Comparison of ENCODE assay signal across 1 cellular context in genomic region chr5:68395844-68396523, GRCh38.
TF ChIP-seq lines count a peak whose summit lies in the region.

No MANE protein-coding gene starts in this region.

TF ChIP-seq in A549, 52 proteins besides CTCF, POLR2A, EP300 and RAD21 (continued from another document):
- TF ChIP-seq HMGXB4 (CRISPR knock-in tag; IDR thresholded peaks at IDR 0.05; ENCODE audit: borderline replicate concordance): no peak
- no peak for TF ChIP-seq RARB (CRISPR knock-in tag; IDR thresholded peaks at IDR 0.05)
- TF ChIP-seq HOXB13 (CRISPR knock-in tag; IDR thresholded peaks at IDR 0.05; ENCODE audit: low read depth): no peak
- TF ChIP-seq ESRRA (IDR thresholded peaks at IDR 0.05; ENCODE audit: borderline replicate concordance, low read length): no peak
- no peak for TF ChIP-seq REST (IDR thresholded peaks at IDR 0.05)
- no peak for TF ChIP-seq RNF2 (IDR thresholded peaks at IDR 0.05; ENCODE audit: borderline replicate concordance, low read depth)
- TF ChIP-seq NR3C1 (IDR thresholded peaks at IDR 0.05): no peak
- TF ChIP-seq SREBF2 (IDR thresholded peaks at IDR 0.05): no peak
- no peak for TF ChIP-seq MAX (IDR thresholded peaks at IDR 0.05)
- TF ChIP-seq TFCP2L1 (CRISPR knock-in tag; IDR thresholded peaks at IDR 0.05): no peak
- no peak for TF ChIP-seq HEYL (CRISPR knock-in tag; IDR thresholded peaks at IDR 0.05)
- TF ChIP-seq KDM1A (IDR thresholded peaks at IDR 0.05; ENCODE audit: low read depth): no peak
